15 cellular contexts compared by ENCODE assay signal in the genomic region with DNA sequence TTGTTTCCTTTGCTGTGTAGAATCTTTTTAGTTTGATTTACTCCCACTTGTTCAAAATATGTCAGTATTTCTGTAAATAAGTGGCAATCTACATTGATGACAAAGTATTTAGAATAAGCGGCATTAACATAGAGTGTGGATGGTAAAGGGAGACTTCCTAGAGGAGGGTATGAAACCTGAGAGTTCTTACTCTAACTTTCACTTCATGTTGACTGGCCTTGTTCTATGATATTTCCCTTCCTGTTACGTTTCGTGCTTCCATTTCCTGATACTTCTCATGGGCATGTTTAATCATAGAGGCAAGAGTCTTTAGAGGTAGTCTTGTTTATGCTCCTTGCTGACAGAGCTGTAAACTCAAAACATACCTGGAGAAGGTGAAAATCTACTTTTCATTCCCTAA.
DNase-seq lines count a peak whose midpoint lies in the region; ATAC-seq and TF ChIP-seq lines count a peak whose summit lies in the region.
"Had no signal": no experiment of that assay in that cellular context is flagged by ENCODE, and none has a peak within 500 bp of the region (broad histone marks: within the 10 kb centered on the region; RNA-seq: fewer than 3 reads in every experiment).

No MANE protein-coding gene starts in this region.

- H3K27ac Mint-ChIP-seq in activated CD4-positive, alpha-beta T cell treated with anti-CD3 and anti-CD28 coated beads for 36 hours: no peak overlapping the region
- H3K27ac Mint-ChIP-seq in MCF 10A (ENCODE audit: low read depth, unreplicated experiment): no peak overlapping the region
- H3K27ac Mint-ChIP-seq in CD14-positive monocyte: no peak overlapping the region
- H3K27ac Mint-ChIP-seq: CD8-positive, alpha-beta memory T cell; dendritic cell treated with granulocyte-macrophage colony-stimulating factor and Interleukin-4, amounts not matched to agents 40 ng/mL and 50 ng/mL, for 4 days had no signal

- no peaks in the 10 kb centered on the region for H4K20me1 ChIP-seq in SU-DHL-6 (ENCODE audit: low read depth, low read length)

- H3K9me3 Mint-ChIP-seq in activated CD4-positive, alpha-beta T cell treated with anti-CD3 and anti-CD28 coated beads for 36 hours (ENCODE audit: low read depth): peaks cover under 1% of the 10 kb centered on the region
- H3K9me3 Mint-ChIP-seq in MCF 10A (ENCODE audit: unreplicated experiment): no peaks in the 10 kb centered on the region
- H3K9me3 Mint-ChIP-seq in CD14-positive monocyte: peaks cover 0 to 9% (median 3%) of the 10 kb centered on the region in 7 donors
- H3K9me3 Mint-ChIP-seq: dendritic cell treated with granulocyte-macrophage colony-stimulating factor and Interleukin-4, amounts not matched to agents 40 ng/mL and 50 ng/mL, for 4 days had no signal

- H3K36me3 ChIP-seq in SU-DHL-6 (ENCODE audit: low read length): no peaks in the 10 kb centered on the region
- H3K36me3 ChIP-seq: gastroesophageal sphincter, left ventricle myocardium inferior had no signal

- H3K27me3 ChIP-seq in SU-DHL-6 (ENCODE audit: low read length): no peaks in the 10 kb centered on the region
- H3K27me3 ChIP-seq: gastroesophageal sphincter had no signal

- H3K4me2 ChIP-seq in SU-DHL-6 (ENCODE audit: low read depth, low read length, poor library complexity, severe bottlenecking): peak overlapping the region; percentile 41

- H3F3A ChIP-seq in SU-DHL-6 (ENCODE audit: insufficient read depth): no peaks in the 10 kb centered on the region

- H3K9me3 ChIP-seq in SU-DHL-6 (ENCODE audit: insufficient read depth, low read length): no peaks in the 10 kb centered on the region
- H3K9me3 ChIP-seq: gastroesophageal sphincter had no signal

- no peak for TF ChIP-seq CTCF in SU-DHL-6 (IDR thresholded peaks at IDR 0.05; ENCODE audit: insufficient read depth, low read length, poor library complexity, severe bottlenecking)
- no peak for TF ChIP-seq CTCF in MCF 10A (IDR thresholded peaks at IDR 0.05; ENCODE audit: unreplicated experiment)
- no peak for TF ChIP-seq CTCF in CD14-positive monocyte (IDR thresholded peaks at IDR 0.05)

- H3K9ac ChIP-seq in SU-DHL-6 (ENCODE audit: low read length): no peak overlapping the region

- H3K36me3 Mint-ChIP-seq in activated CD4-positive, alpha-beta T cell treated with anti-CD3 and anti-CD28 coated beads for 36 hours (ENCODE audit: low read depth): no peaks in the 10 kb centered on the region
- H3K36me3 Mint-ChIP-seq in MCF 10A (ENCODE audit: insufficient read depth, unreplicated experiment) (no peaks in the 10 kb centered on the region), CD14-positive monocyte (no peaks in the 10 kb centered on the region)
- H3K36me3 Mint-ChIP-seq: CD8-positive, alpha-beta memory T cell had no signal

- intact Hi-C loops in activated CD4-positive, alpha-beta T cell treated with anti-CD3 and anti-CD28 coated beads for 36 hours (cut with DNase I, micrococcal nuclease): no loop called here
- intact Hi-C loops in MCF 10A (cut with micrococcal nuclease) (no loop called here), CD14-positive monocyte (cut with micrococcal nuclease) (no loop called here)

- H3K27me3 Mint-ChIP-seq in activated CD4-positive, alpha-beta T cell treated with anti-CD3 and anti-CD28 coated beads for 36 hours: no peaks in the 10 kb centered on the region
- H3K27me3 Mint-ChIP-seq in MCF 10A (ENCODE audit: insufficient read depth, unreplicated experiment): no peaks in the 10 kb centered on the region
- H3K27me3 Mint-ChIP-seq in CD14-positive monocyte (ENCODE audit: low read depth in 3 of 3): no peaks in the 10 kb centered on the region
- H3K27me3 Mint-ChIP-seq: CD8-positive, alpha-beta memory T cell; dendritic cell treated with granulocyte-macrophage colony-stimulating factor and Interleukin-4, amounts not matched to agents 40 ng/mL and 50 ng/mL, for 4 days had no signal

- H3K27ac ChIP-seq in SU-DHL-6 (ENCODE audit: low read depth, low read length): peak overlapping the region; percentile 32; the same call in 1 of the 2 replicates
- H3K27ac ChIP-seq: gastroesophageal sphincter, left ventricle myocardium inferior had no signal

- H3K9me2 ChIP-seq in SU-DHL-6 (replicated peaks; ENCODE audit: insufficient read depth, low read length): no peaks in the 10 kb centered on the region

- CTCF ChIA-PET in activated CD4-positive, alpha-beta T cell treated with anti-CD3 and anti-CD28 coated beads for 36 hours (lab: Charles Lee): no interaction called here
- CTCF ChIA-PET in MCF 10A (lab: Yijun Ruan, JAX): no interaction called here

- POLR2A ChIA-PET in activated CD4-positive, alpha-beta T cell treated with anti-CD3 and anti-CD28 coated beads for 36 hours (lab: Charles Lee): interaction anchor here (0.7 kb wide), 1 partner anchor 755 kb away, joined by 3 read pairs; no protein-coding TSS in a partner anchor
- POLR2A ChIA-PET in MCF 10A (lab: Yijun Ruan, JAX): interaction anchor here (0.6 kb wide), 3 partner anchors 9 to 406 kb away, joined by 3 read pairs; no protein-coding TSS in a partner anchor

- no peak overlapping the region for H3K4me3 Mint-ChIP-seq in activated CD4-positive, alpha-beta T cell treated with anti-CD3 and anti-CD28 coated beads for 36 hours
- H3K4me3 Mint-ChIP-seq in MCF 10A (ENCODE audit: unreplicated experiment) (no peak overlapping the region), CD14-positive monocyte (no peak overlapping the region)
- H3K4me3 Mint-ChIP-seq: dendritic cell treated with granulocyte-macrophage colony-stimulating factor and Interleukin-4, amounts not matched to agents 40 ng/mL and 50 ng/mL, for 4 days; neural crest cell had no signal

- ATAC-seq in GM18861 (IDR thresholded peaks at IDR 0.05; ENCODE audit: unreplicated experiment): peak; percentile 97
- peak; percentile 97 for ATAC-seq in GM21529 (IDR thresholded peaks at IDR 0.05; ENCODE audit: unreplicated experiment)
- ATAC-seq in HG03095 (IDR thresholded peaks at IDR 0.05; ENCODE audit: unreplicated experiment): peak; percentile 93
- ATAC-seq in activated CD4-positive, alpha-beta T cell treated with anti-CD3 and anti-CD28 coated beads for 36 hours: no peak
- ATAC-seq: gastroesophageal sphincter had no signal

- H3K4me3 ChIP-seq in SU-DHL-6 (ENCODE audit: insufficient read depth, low read length, poor library complexity, severe bottlenecking): no peak overlapping the region
- H3K4me3 ChIP-seq: gastroesophageal sphincter, left ventricle myocardium inferior had no signal

- H3K4me1 Mint-ChIP-seq in activated CD4-positive, alpha-beta T cell treated with anti-CD3 and anti-CD28 coated beads for 36 hours: peaks cover 8% of the 10 kb centered on the region
- H3K4me1 Mint-ChIP-seq in MCF 10A (ENCODE audit: insufficient read depth, unreplicated experiment) (no peaks in the 10 kb centered on the region), CD14-positive monocyte (no peaks in the 10 kb centered on the region)
- H3K4me1 Mint-ChIP-seq: CD8-positive, alpha-beta memory T cell; neural crest cell had no signal

- H2AFZ ChIP-seq in SU-DHL-6 (ENCODE audit: low read depth, low read length, severe bottlenecking): no peak overlapping the region

- BruUV-seq in MCF 10A (replicated peaks; lab: Mats Ljungman, UMichigan): no TSS peak

- no peak for DNase-seq in amygdala (lab: John Stamatoyannopoulos, UW)
- no peak for DNase-seq in activated CD4-positive, alpha-beta T cell treated with anti-CD3 and anti-CD28 coated beads for 36 hours
- DNase-seq in MCF 10A (ENCODE audit: unreplicated experiment): no peak
- DNase-seq in CD14-positive monocyte (ENCODE audit: low spot score): no peak
- DNase-seq: activated CD4-positive, alpha-beta T cell treated with anti-CD3 and anti-CD28 coated beads for 48 hours; CD8-positive, alpha-beta memory T cell; left ventricle myocardium inferior; NCI-H748 treated with DMSO at 0.1 percent for 48 hours had no signal

- H3K79me2 ChIP-seq in SU-DHL-6 (ENCODE audit: insufficient read depth, low read length): no peaks in the 10 kb centered on the region
